ENCODE assay signal across 37 cellular contexts in the genomic region with DNA sequence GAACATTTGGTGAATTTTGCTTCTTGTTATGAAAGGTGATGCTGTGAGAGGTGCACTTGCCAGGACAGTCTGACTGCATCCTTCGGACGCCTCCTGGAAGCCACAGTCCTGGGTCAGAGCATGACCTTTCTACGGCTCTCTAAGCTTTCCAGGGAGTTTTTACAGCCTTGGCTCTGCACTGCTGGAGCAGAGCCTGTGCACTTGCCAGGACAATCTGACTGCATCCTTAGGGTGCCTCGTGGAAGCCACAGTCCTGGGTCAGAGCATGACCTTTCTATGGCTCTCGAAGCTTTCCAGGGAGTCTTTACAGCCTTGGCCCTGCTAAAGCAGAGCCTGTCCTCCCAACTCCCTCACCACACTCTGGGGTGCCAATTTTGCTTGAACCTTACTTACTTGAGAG.
"Had no signal": no experiment of that assay in that cellular context is flagged by ENCODE, and none has a peak within 500 bp of the region (broad histone marks: within the 10 kb centered on the region; RNA-seq: fewer than 3 reads in every experiment).

No MANE protein-coding gene starts in this region.

- H3K4me3 ChIP-seq: adrenal gland, body of pancreas, breast epithelium had no signal

- H3K27ac ChIP-seq: adrenal gland, body of pancreas, brain microvascular endothelial cell, breast epithelium had no signal

- H3K4me3 Mint-ChIP-seq: activated CD4-positive, alpha-beta memory T cell treated with anti-CD3 and anti-CD28 coated beads, Interleukin-2, amount 10 ng/mL, durations not matched to agents 7 days and 5 days; activated CD4-positive, alpha-beta T cell treated with anti-CD3 and anti-CD28 coated beads for 36 hours; activated CD4-positive, alpha-beta T cell treated with anti-CD3 and anti-CD28 coated beads, Interleukin-2, amount 10 ng/mL, durations not matched to agents 7 days and 5 days; activated CD8-positive, alpha-beta memory T cell treated with anti-CD3 and anti-CD28 coated beads, Interleukin-2, amount 10 ng/mL, durations not matched to agents 7 days and 5 days; activated CD8-positive, alpha-beta T cell treated with anti-CD3 and anti-CD28 coated beads, Interleukin-2, amount 10 ng/mL, durations not matched to agents 7 days and 5 days; activated naive CD4-positive, alpha-beta T cell treated with anti-CD3 and anti-CD28 coated beads for 36 hours; activated naive CD8-positive, alpha-beta T cell treated with anti-CD3 and anti-CD28 coated beads for 36 hours; activated T-cell treated with anti-CD3 and anti-CD28 coated beads, Interleukin-2, amount 50 U/mL, for 24 hours; T-helper 1 cell treated with Interleukin-12 subunit alpha and Interleukin-12 subunit beta and Interleukin-4 antibody, amounts not matched to agents 30 μg/mL and 1 μg/mL, for 36 hours; T-helper 2 cell treated with Interferon-gamma antibody and Interleukin-4, amounts not matched to agents 5 μg/mL and 100 μg/mL, for 36 hours; WTC11 had no signal

- H3K27me3 ChIP-seq: adrenal gland, body of pancreas, brain microvascular endothelial cell, breast epithelium had no signal

- H3K36me3 Mint-ChIP-seq: activated CD8-positive, alpha-beta memory T cell treated with anti-CD3 and anti-CD28 coated beads, Interleukin-2, amount 10 ng/mL, durations not matched to agents 7 days and 5 days; activated naive CD8-positive, alpha-beta T cell treated with anti-CD3 and anti-CD28 coated beads for 36 hours had no signal

- ATAC-seq: activated CD4-positive, alpha-beta T cell treated with anti-CD3 and anti-CD28 coated beads for 36 hours; activated CD4-positive, CD25-positive, alpha-beta regulatory T cell treated with anti-CD3 and anti-CD28 coated beads, Interleukin-2, amount 50 U/mL, for 24 hours; activated CD8-positive, alpha-beta memory T cell treated with anti-CD3 and anti-CD28 coated beads, Interleukin-2, amount 10 ng/mL, durations not matched to agents 7 days and 5 days; activated CD8-positive, alpha-beta T cell treated with anti-CD3 and anti-CD28 coated beads, Interleukin-2, amount 10 ng/mL, durations not matched to agents 7 days and 5 days; activated naive CD4-positive, alpha-beta T cell treated with anti-CD3 and anti-CD28 coated beads, Interleukin-2, amount 50 U/mL, for 72 hours; body of pancreas; WTC11 had no signal

- H3K27me3 Mint-ChIP-seq: activated CD4-positive, alpha-beta memory T cell treated with anti-CD3 and anti-CD28 coated beads, Interleukin-2, amount 10 ng/mL, durations not matched to agents 7 days and 5 days; activated CD4-positive, alpha-beta T cell treated with anti-CD3 and anti-CD28 coated beads for 36 hours; activated CD4-positive, alpha-beta T cell treated with anti-CD3 and anti-CD28 coated beads, Interleukin-2, amount 10 ng/mL, durations not matched to agents 7 days and 5 days; activated CD8-positive, alpha-beta memory T cell treated with anti-CD3 and anti-CD28 coated beads, Interleukin-2, amount 10 ng/mL, durations not matched to agents 7 days and 5 days; activated naive CD8-positive, alpha-beta T cell treated with anti-CD3 and anti-CD28 coated beads for 36 hours; activated T-cell treated with anti-CD3 and anti-CD28 coated beads, Interleukin-2, amount 50 U/mL, for 24 hours had no signal

- H3K9me3 ChIP-seq: adrenal gland, body of pancreas, breast epithelium had no signal

- H3K4me1 Mint-ChIP-seq: activated CD4-positive, alpha-beta memory T cell treated with anti-CD3 and anti-CD28 coated beads, Interleukin-2, amount 10 ng/mL, durations not matched to agents 7 days and 5 days; activated CD4-positive, alpha-beta T cell treated with anti-CD3 and anti-CD28 coated beads for 36 hours; activated CD4-positive, alpha-beta T cell treated with anti-CD3 and anti-CD28 coated beads, Interleukin-2, amount 10 ng/mL, durations not matched to agents 7 days and 5 days; activated CD8-positive, alpha-beta memory T cell treated with anti-CD3 and anti-CD28 coated beads, Interleukin-2, amount 10 ng/mL, durations not matched to agents 7 days and 5 days; activated naive CD8-positive, alpha-beta T cell treated with anti-CD3 and anti-CD28 coated beads for 36 hours; WTC11 had no signal

- H3K9me3 Mint-ChIP-seq: activated CD4-positive, alpha-beta memory T cell treated with anti-CD3 and anti-CD28 coated beads, Interleukin-2, amount 10 ng/mL, durations not matched to agents 7 days and 5 days; activated CD4-positive, alpha-beta T cell treated with anti-CD3 and anti-CD28 coated beads, Interleukin-2, amount 10 ng/mL, durations not matched to agents 7 days and 5 days; activated naive CD4-positive, alpha-beta T cell treated with anti-CD3 and anti-CD28 coated beads for 36 hours; activated naive CD4-positive, alpha-beta T cell treated with anti-CD3 and anti-CD28 coated beads, Interleukin-2, amount 50 U/mL, for 72 hours; activated naive CD8-positive, alpha-beta T cell treated with anti-CD3 and anti-CD28 coated beads for 36 hours; activated T-cell treated with anti-CD3 and anti-CD28 coated beads, Interleukin-2, amount 50 U/mL, for 24 hours; activated T-helper 2 cell treated with anti-CD3 and anti-CD28 coated beads, Interferon-gamma antibody, Interleukin-2, Interleukin-4, amounts not matched to agents 10 μg/mL and 5 μg/mL and 100 μg/mL, durations not matched to agents 14 hours and 24 hours and 36 hours; T-helper 1 cell treated with Interleukin-12 subunit alpha and Interleukin-12 subunit beta and Interleukin-4 antibody, amounts not matched to agents 30 μg/mL and 1 μg/mL, for 36 hours; T-helper 2 cell treated with Interferon-gamma antibody and Interleukin-4, amounts not matched to agents 5 μg/mL and 100 μg/mL, for 36 hours had no signal

- DNase-seq: activated CD4-positive, alpha-beta memory T cell treated with anti-CD3 and anti-CD28 coated beads, Interleukin-2, amount 10 ng/mL, durations not matched to agents 7 days and 5 days; activated CD4-positive, alpha-beta T cell treated with anti-CD3 and anti-CD28 coated beads for 1 hour; activated CD4-positive, alpha-beta T cell treated with anti-CD3 and anti-CD28 coated beads for 36 hours; activated CD4-positive, alpha-beta T cell treated with anti-CD3 and anti-CD28 coated beads for 48 hours; activated CD4-positive, alpha-beta T cell treated with anti-CD3 and anti-CD28 coated beads, Interleukin-2, amount 10 ng/mL, durations not matched to agents 7 days and 5 days; activated CD4-positive, alpha-beta T cell treated with anti-CD3 and anti-CD28 coated beads, Interleukin-2, amount 50 U/mL, for 48 hours; activated CD4-positive, CD25-positive, alpha-beta regulatory T cell; activated CD8-positive, alpha-beta memory T cell treated with anti-CD3 and anti-CD28 coated beads for 24 hours; activated CD8-positive, alpha-beta memory T cell treated with anti-CD3 and anti-CD28 coated beads, Interleukin-2, amount 10 ng/mL, durations not matched to agents 7 days and 5 days; activated CD8-positive, alpha-beta memory T cell treated with anti-CD3 and anti-CD28 coated beads, Interleukin-2, amount 50 U/mL, for 48 hours; activated CD8-positive, alpha-beta T cell treated with anti-CD3 and anti-CD28 coated beads, Interleukin-2, amount 10 ng/mL, durations not matched to agents 7 days and 5 days; activated effector memory CD4-positive, alpha-beta T cell treated with Interleukin-2 at 50 U/mL for 16 hours; activated gamma-delta T cell; activated naive CD4-positive, alpha-beta T cell treated with anti-CD3 and anti-CD28 coated beads for 36 hours; activated naive CD4-positive, alpha-beta T cell treated with anti-CD3 and anti-CD28 coated beads, Interleukin-2, amount 50 U/mL, for 16 hours; activated naive CD8-positive, alpha-beta T cell treated with anti-CD3 and anti-CD28 coated beads for 36 hours; activated T-cell treated with anti-CD3 and anti-CD28 coated beads, Interleukin-2, amount 50 U/mL, for 24 hours; activated T-cell treated with anti-CD3 and anti-CD28 coated beads, Interleukin-2, amount 50 U/mL, for 48 hours; adrenal gland; amniotic stem cell; aorta; body of pancreas; brain microvascular endothelial cell; central memory CD4-positive, alpha-beta T cell; cerebellar nuclear complex; SW 1271; T-helper 1 cell; T-helper 2 cell; T-helper 9 cell; WERI-Rb-1 had no signal

- H3K27ac Mint-ChIP-seq: activated CD4-positive, alpha-beta memory T cell treated with anti-CD3 and anti-CD28 coated beads, Interleukin-2, amount 10 ng/mL, durations not matched to agents 7 days and 5 days; activated CD4-positive, alpha-beta T cell treated with anti-CD3 and anti-CD28 coated beads for 36 hours; activated CD4-positive, alpha-beta T cell treated with anti-CD3 and anti-CD28 coated beads, Interleukin-2, amount 10 ng/mL, durations not matched to agents 7 days and 5 days; activated CD8-positive, alpha-beta memory T cell treated with anti-CD3 and anti-CD28 coated beads, Interleukin-2, amount 10 ng/mL, durations not matched to agents 7 days and 5 days; activated CD8-positive, alpha-beta T cell treated with anti-CD3 and anti-CD28 coated beads, Interleukin-2, amount 10 ng/mL, durations not matched to agents 7 days and 5 days; activated naive CD4-positive, alpha-beta T cell treated with anti-CD3 and anti-CD28 coated beads for 36 hours; activated naive CD4-positive, alpha-beta T cell treated with anti-CD3 and anti-CD28 coated beads, Interleukin-2, amount 50 U/mL, for 72 hours; activated naive CD8-positive, alpha-beta T cell treated with anti-CD3 and anti-CD28 coated beads for 36 hours; activated T-cell treated with anti-CD3 and anti-CD28 coated beads, Interleukin-2, amount 50 U/mL, for 24 hours; activated T-helper 2 cell treated with anti-CD3 and anti-CD28 coated beads, Interferon-gamma antibody, Interleukin-2, Interleukin-4, amounts not matched to agents 10 μg/mL and 5 μg/mL and 100 μg/mL, durations not matched to agents 14 hours and 24 hours and 36 hours; T-helper 1 cell treated with Interleukin-12 subunit alpha and Interleukin-12 subunit beta and Interleukin-4 antibody, amounts not matched to agents 30 μg/mL and 1 μg/mL, for 36 hours; T-helper 2 cell treated with Interferon-gamma antibody and Interleukin-4, amounts not matched to agents 5 μg/mL and 100 μg/mL, for 36 hours; WTC11 had no signal

- H3K4me1 ChIP-seq: adrenal gland, body of pancreas, breast epithelium had no signal

- H3K36me3 ChIP-seq: adrenal gland, brain microvascular endothelial cell, breast epithelium had no signal
